Comparison of ENCODE assay signal across 1 cellular context in genomic region chr17:36928450-36929125, GRCh38.
TF ChIP-seq lines count a peak whose summit lies in the region.

No MANE protein-coding gene starts in this region.

TF ChIP-seq in H1, 55 proteins besides CTCF, POLR2A, EP300 and RAD21:
- TF ChIP-seq JUN (IDR thresholded peaks at IDR 0.05; ENCODE audit: low read depth, low read length) (no peak), TEAD4 (IDR thresholded peaks at IDR 0.05; ENCODE audit: low read depth, low read length) (no peak), KDM5A (IDR thresholded peaks at IDR 0.05; ENCODE audit: low read length) (no peak), RFX5 (IDR thresholded peaks at IDR 0.05; ENCODE audit: borderline replicate concordance, low read depth, low read length) (no peak), TAF7 (optimal IDR thresholded peaks at IDR 0.05; ENCODE audit: borderline replicate concordance, low read depth, low read length) (no peak), SP2 (IDR thresholded peaks at IDR 0.05; ENCODE audit: low read length) (no peak), USF2 (IDR thresholded peaks at IDR 0.05; ENCODE audit: low read length) (no peak), SRF (IDR thresholded peaks at IDR 0.05; ENCODE audit: low read depth, low read length) (no peak), ATF3 (IDR thresholded peaks at IDR 0.05; ENCODE audit: insufficient read depth, low read depth, low read length) (no peak)
